In genomic region chr16:75007443-75007842, GRCh38 we compare ENCODE assay signal across 16 cellular contexts.
"Had no signal": no experiment of that assay in that cellular context is flagged by ENCODE, and none has a peak within 500 bp of the region (broad histone marks: within the 10 kb centered on the region; RNA-seq: fewer than 3 reads in every experiment).

No MANE protein-coding gene starts in this region.

- H3K27me3 ChIP-seq: hepatocyte, uterus had no signal

- H3K4me3 ChIP-seq: hepatocyte, thoracic aorta, uterus had no signal

- H3K9me3 ChIP-seq: thoracic aorta, uterus had no signal

- ATAC-seq: activated CD8-positive, alpha-beta memory T cell treated with anti-CD3 and anti-CD28 coated beads, Interleukin-2, amount 10 ng/mL, durations not matched to agents 7 days and 5 days; effector memory CD8-positive, alpha-beta T cell; stimulated activated naive CD8-positive, alpha-beta T cell treated with anti-CD3 and anti-CD28 coated beads, Interleukin-15, amount 100 ng/mL, for 72 hours had no signal

- DNase-seq: activated CD4-positive, alpha-beta T cell treated with anti-CD3 and anti-CD28 coated beads for 1 hour; activated CD4-positive, alpha-beta T cell treated with anti-CD3 and anti-CD28 coated beads, Interleukin-2, amount 50 U/mL, for 48 hours; activated CD8-positive, alpha-beta memory T cell treated with anti-CD3 and anti-CD28 coated beads, Interleukin-2, amount 10 ng/mL, durations not matched to agents 7 days and 5 days; activated gamma-delta T cell; activated T-cell treated with anti-CD3 and anti-CD28 coated beads, Interleukin-2, amount 50 U/mL, for 24 hours; amygdala; effector memory CD8-positive, alpha-beta T cell; kidney glomerular epithelial cell; stimulated activated CD4-positive, alpha-beta T cell treated with anti-CD3 and anti-CD28 coated beads, Interleukin-12 subunit alpha, Interleukin-12 subunit beta, amount 100 ng/mL, for 4 hours; stimulated activated naive CD8-positive, alpha-beta T cell treated with anti-CD3 and anti-CD28 coated beads, Interleukin-15, amount 100 ng/mL, for 72 hours; uterus had no signal

- H3K27ac Mint-ChIP-seq: activated CD8-positive, alpha-beta memory T cell treated with anti-CD3 and anti-CD28 coated beads, Interleukin-2, amount 10 ng/mL, durations not matched to agents 7 days and 5 days; activated naive CD8-positive, alpha-beta T cell; activated T-cell treated with anti-CD3 and anti-CD28 coated beads, Interleukin-2, amount 50 U/mL, for 24 hours; brain; effector memory CD8-positive, alpha-beta T cell; stimulated activated naive CD8-positive, alpha-beta T cell treated with anti-CD3 and anti-CD28 coated beads, Interleukin-15, amount 100 ng/mL, for 72 hours had no signal

- H3K27me3 Mint-ChIP-seq: activated CD8-positive, alpha-beta memory T cell treated with anti-CD3 and anti-CD28 coated beads, Interleukin-2, amount 10 ng/mL, durations not matched to agents 7 days and 5 days; activated naive CD8-positive, alpha-beta T cell; activated T-cell treated with anti-CD3 and anti-CD28 coated beads, Interleukin-2, amount 50 U/mL, for 24 hours; brain; effector memory CD8-positive, alpha-beta T cell had no signal

- H3K27ac ChIP-seq: hepatocyte, thoracic aorta, uterus had no signal

- H3K4me3 Mint-ChIP-seq: activated CD8-positive, alpha-beta memory T cell treated with anti-CD3 and anti-CD28 coated beads, Interleukin-2, amount 10 ng/mL, durations not matched to agents 7 days and 5 days; activated naive CD8-positive, alpha-beta T cell; activated T-cell treated with anti-CD3 and anti-CD28 coated beads, Interleukin-2, amount 50 U/mL, for 24 hours; brain; effector memory CD8-positive, alpha-beta T cell; neural crest cell; stimulated activated naive CD8-positive, alpha-beta T cell treated with anti-CD3 and anti-CD28 coated beads, Interleukin-15, amount 100 ng/mL, for 72 hours had no signal

- H3K9me3 Mint-ChIP-seq: activated T-cell treated with anti-CD3 and anti-CD28 coated beads, Interleukin-2, amount 50 U/mL, for 24 hours; effector memory CD8-positive, alpha-beta T cell; neural crest cell; stimulated activated naive CD8-positive, alpha-beta T cell treated with anti-CD3 and anti-CD28 coated beads, Interleukin-15, amount 100 ng/mL, for 72 hours had no signal

- H3K36me3 Mint-ChIP-seq: activated naive CD8-positive, alpha-beta T cell had no signal

- H3K36me3 ChIP-seq: thoracic aorta, uterus had no signal
